Comparison of ENCODE assay signal across 1 cellular context in the genomic region with DNA sequence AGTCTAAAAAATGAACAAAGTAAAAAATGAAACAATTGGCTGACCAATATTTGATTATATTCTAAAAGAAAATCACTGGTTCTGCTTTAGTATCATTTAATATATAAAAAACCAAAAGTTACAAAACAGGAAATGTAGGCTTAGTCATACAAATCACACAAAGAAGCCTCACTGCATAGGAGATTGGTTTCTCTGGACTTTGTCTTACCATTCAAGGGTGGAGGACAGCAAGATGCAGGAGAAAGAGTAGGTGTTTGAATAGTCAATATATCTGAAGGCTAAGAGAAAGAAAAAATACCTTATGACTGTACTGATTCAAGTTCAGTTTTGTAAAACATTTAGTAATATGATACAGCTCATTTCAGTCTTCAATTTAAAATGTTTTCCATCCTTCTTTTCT.
A peak's percentile ranks its signal among the peaks of the same experiment; 100 is the strongest.
TF ChIP-seq lines count a peak whose summit lies in the region.

No MANE protein-coding gene starts in this region.

TF ChIP-seq in endothelial cell of umbilical vein, 7 proteins besides CTCF, POLR2A, EP300 and RAD21:
- TF ChIP-seq POLR2AphosphoS5 (IDR thresholded peaks at IDR 0.05; ENCODE audit: insufficient read depth, low read depth, low read length) (no peak), FOS (IDR thresholded peaks at IDR 0.05; ENCODE audit: borderline replicate concordance, insufficient read depth, low read length) (peak; percentile 8)
